ENCODE assay signal across 10 cellular contexts in the genomic region with DNA sequence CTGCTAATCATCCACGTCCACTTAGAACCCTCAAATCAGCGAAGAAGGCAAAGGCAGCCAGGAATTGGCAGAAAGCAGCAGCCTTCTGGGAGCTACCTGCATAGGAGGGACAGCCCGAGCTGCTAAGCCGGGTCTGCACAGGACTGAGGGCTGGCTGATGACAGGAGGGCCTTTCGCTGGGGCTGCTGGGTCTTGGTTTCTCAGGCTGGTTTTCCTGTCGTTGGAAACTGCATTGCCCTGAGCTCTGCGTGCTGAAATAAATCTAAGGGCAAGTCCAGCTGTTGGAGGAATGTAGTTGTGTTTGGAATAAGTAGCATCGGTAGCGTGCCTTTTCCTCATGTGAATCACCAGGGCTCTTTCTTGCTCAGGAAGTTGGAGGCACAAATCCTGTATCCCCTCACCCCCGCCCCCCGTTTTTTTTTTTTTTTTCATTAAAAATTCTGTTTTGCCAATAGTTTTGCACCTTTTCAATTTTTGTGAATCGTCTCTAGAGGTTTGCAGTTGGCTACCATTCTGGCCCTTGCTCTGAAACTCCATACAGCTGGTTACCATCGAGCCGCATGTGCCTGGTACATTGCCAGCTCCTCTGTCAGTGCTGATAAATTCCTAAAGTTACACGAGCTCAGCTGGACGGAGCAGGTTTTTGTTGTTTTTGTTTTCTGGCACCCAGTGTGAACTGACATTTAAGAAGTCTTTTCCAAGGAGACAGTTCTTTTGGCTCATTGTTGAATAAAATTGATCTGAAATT.
DNase-seq lines count a peak whose midpoint lies in the region; ATAC-seq and TF ChIP-seq lines count a peak whose summit lies in the region.
"Had no signal": no experiment of that assay in that cellular context is flagged by ENCODE, and none has a peak within 500 bp of the region (broad histone marks: within the 10 kb centered on the region; RNA-seq: fewer than 3 reads in every experiment).

No MANE protein-coding gene starts in this region.

- H3K36me3 ChIP-seq in colonic mucosa = no peaks in the 10 kb centered on the region
- H3K36me3 ChIP-seq: neutrophil had no signal

- H3K9ac ChIP-seq in colonic mucosa (ENCODE audit: low read depth in 2 of 2, low read length in 2 of 2) = no peak overlapping the region

- no peak for TF ChIP-seq CTCF in LNCaP clone FGC (IDR thresholded peaks at IDR 0.05; ENCODE audit: control insufficient read depth, extremely low read depth, insufficient read depth)
- no peak for TF ChIP-seq CTCF in colonic mucosa (IDR thresholded peaks at IDR 0.05)
- TF ChIP-seq CTCF in type B pancreatic cell (conservative IDR thresholded peaks at IDR 0.05) = no peak

- H3K9me3 ChIP-seq in colonic mucosa = no peaks in the 10 kb centered on the region
- H3K9me3 ChIP-seq: neutrophil had no signal

- H3K4me3 ChIP-seq in LNCaP clone FGC (ENCODE audit: low read depth, low read length) (no peak overlapping the region), colonic mucosa (no peak overlapping the region)

- peak overlapping the region; percentile 27 for H3K27ac ChIP-seq in colonic mucosa
- H3K27ac ChIP-seq: neutrophil had no signal

- peaks cover 56% of the 10 kb centered on the region for H3K36me3 Mint-ChIP-seq in type B pancreatic cell

- H3K9me3 Mint-ChIP-seq in type B pancreatic cell = peaks cover 7% of the 10 kb centered on the region

- H3K27ac Mint-ChIP-seq in type B pancreatic cell = no peak overlapping the region

- no peaks in the 10 kb centered on the region for H3K27me3 Mint-ChIP-seq in type B pancreatic cell

- H3K4me1 Mint-ChIP-seq in type B pancreatic cell (ENCODE audit: unreplicated experiment) = peaks cover 35% of the 10 kb centered on the region

- ATAC-seq in HG03439 (IDR thresholded peaks at IDR 0.05; ENCODE audit: unreplicated experiment) = no peak

- peak overlapping the region; percentile 20 for H3K4me3 Mint-ChIP-seq in type B pancreatic cell

- DNase-seq in LNCaP clone FGC (ENCODE audit: low read depth) (peak; percentile 11), colonic mucosa (no peak), left kidney (ENCODE audit: low read depth, low spot score) (peak; percentile 66), type B pancreatic cell (ENCODE audit: extremely low spot score, unreplicated experiment) (no peak), cerebellar cortex (ENCODE audit: low spot score) (no peak), posterior vena cava (ENCODE audit: low spot score) (no peak)
- DNase-seq: KBM-7, NCI-H774 had no signal

- H3K27me3 ChIP-seq in colonic mucosa = no peaks in the 10 kb centered on the region
- H3K27me3 ChIP-seq: neutrophil had no signal

- intact Hi-C loops in colonic mucosa (cut with DNase I) = no loop called here
- intact Hi-C loops in posterior vena cava (cut with DNase I) = no loop called here

- no peaks in the 10 kb centered on the region for H3K4me1 ChIP-seq in colonic mucosa

Comparison
In these comparisons a context has a peak if more than half of its experiments do, and no peak if none do; other contexts are left out.
1. DNase-seq: peak in LNCaP clone FGC (single experiment) and left kidney (single experiment); none in colonic mucosa (single experiment), type B pancreatic cell (single experiment), cerebellar cortex (single experiment) and posterior vena cava (single experiment).